Comparison of ENCODE assay signal across 1 cellular context in the genomic region with DNA sequence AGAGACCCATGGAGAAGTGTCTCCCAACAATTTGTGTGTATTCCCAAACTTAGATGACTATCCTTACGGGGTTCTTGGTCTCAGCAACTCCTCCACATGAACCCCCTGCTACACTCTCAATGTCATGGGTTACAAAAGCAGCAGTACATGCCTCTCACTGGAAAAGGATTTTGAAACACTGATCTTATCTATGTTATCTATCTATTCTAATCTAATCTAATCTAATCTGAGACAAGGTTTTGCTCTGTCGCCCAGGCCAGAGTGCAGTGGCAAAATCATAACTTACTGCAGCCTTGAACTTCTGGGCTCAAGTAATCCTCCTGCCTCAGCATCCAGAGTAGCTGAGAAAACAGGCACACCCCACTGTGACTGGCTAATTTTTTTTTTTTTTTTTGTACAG.
TF ChIP-seq lines count a peak whose summit lies in the region.

No MANE protein-coding gene starts in this region.

TF ChIP-seq in K562, 482 proteins besides CTCF, POLR2A, EP300 and RAD21:
- TF ChIP-seq GATA2 (CRISPR knock-in tag; IDR thresholded peaks at IDR 0.05) (peak; percentile 82), ZBTB7A (IDR thresholded peaks at IDR 0.05; ENCODE audit: borderline replicate concordance, control insufficient read depth, low read depth, low read length) (no peak), ZC3H11A (IDR thresholded peaks at IDR 0.05; ENCODE audit: low read depth, low read length) (0 out of 2 replicates have a peak, but pooled peaks have one; percentile 72), E2F5 (CRISPR knock-in tag; IDR thresholded peaks at IDR 0.05) (0 out of 2 replicates have a peak, but pooled peaks have one; percentile 41), MAFG (tag; conservative IDR thresholded peaks at IDR 0.05) (peak; percentile 16; the same call in 1 of the 2 replicates)
